ENCODE assay signal across 10 cellular contexts in genomic region chr1:46465981-46466476, GRCh38. TPM values are rescaled to one million over a fixed set of nuclear protein-coding genes. Genes with fewer than 3 reads are reported as not detected.
DNase-seq lines count a peak whose midpoint lies in the region; ATAC-seq and TF ChIP-seq lines count a peak whose summit lies in the region.
"Had no signal": no experiment of that assay in that cellular context is flagged by ENCODE, and none has a peak within 500 bp of the region (broad histone marks: within the 10 kb centered on the region; RNA-seq: fewer than 3 reads in every experiment).

No MANE protein-coding gene starts in this region.

- peak overlapping the region; percentile 61 for H3K4me3 Mint-ChIP-seq in natural killer cell treated with Interleukin-12 subunit alpha and Interleukin-12 subunit beta and Interleukin-15 and Interleukin-18, amount 100 ng/mL, for 72 hours

- H3K4me3 ChIP-seq in left ventricle myocardium inferior (peak overlapping the region; percentile 73), breast epithelium (peak overlapping the region in 2 of 3 donors; percentile 58 to 70), aorta (ENCODE audit: low read length in 2 of 2) (peak overlapping the region; percentile 52), Karpas-422 (ENCODE audit: low read length) (no peak overlapping the region)

- no peak for DNase-seq in left ventricle myocardium inferior
- no peak for DNase-seq in Right ventricle myocardium superior
- DNase-seq in breast epithelium (ENCODE audit: low spot score in 2 of 2) = no peak
- no peak for DNase-seq in natural killer cell treated with Interleukin-12 subunit alpha and Interleukin-12 subunit beta and Interleukin-15 and Interleukin-18, amount 100 ng/mL, for 72 hours (ENCODE audit: low spot score)
- no peak for DNase-seq in aorta
- no peak for DNase-seq in DMS53 (lab: John Stamatoyannopoulos, UW)
- DNase-seq in Karpas-422 = no peak
- DNase-seq: activated effector memory CD4-positive, alpha-beta T cell treated with Interleukin-2 at 50 U/mL for 16 hours had no signal

- H3K27ac Mint-ChIP-seq in natural killer cell treated with Interleukin-12 subunit alpha and Interleukin-12 subunit beta and Interleukin-15 and Interleukin-18, amount 100 ng/mL, for 72 hours = no peak overlapping the region

- no peaks in the 10 kb centered on the region for H3K9me3 Mint-ChIP-seq in natural killer cell treated with Interleukin-12 subunit alpha and Interleukin-12 subunit beta and Interleukin-15 and Interleukin-18, amount 100 ng/mL, for 72 hours

- H3K9ac ChIP-seq in Karpas-422 (ENCODE audit: low read length) = no peak overlapping the region

- peaks cover 15% of the 10 kb centered on the region for H3K4me1 ChIP-seq in left ventricle myocardium inferior
- H3K4me1 ChIP-seq in breast epithelium = peaks cover 0 to 5% of the 10 kb centered on the region in 2 donors
- H3K4me1 ChIP-seq in aorta (ENCODE audit: control insufficient read depth in 1 of 2, insufficient read depth in 2 of 2, low read length in 2 of 2) = no peaks in the 10 kb centered on the region
- no peaks in the 10 kb centered on the region for H3K4me1 ChIP-seq in Karpas-422 (ENCODE audit: low read length)

- intact Hi-C loops in left ventricle myocardium inferior (cut with micrococcal nuclease) (no loop called here), Right ventricle myocardium superior (cut with DNase I) (no loop called here), breast epithelium (cut with DNase I; ENCODE audit: low total_unique reads) (no loop called here), aorta (cut with DNase I) (no loop called here)

- WGBS in aorta, 2 donors = 39 to 60% methylated on average over 15 to 20 of the region's 20 CpGs

- no peak overlapping the region for H3K27ac ChIP-seq in left ventricle myocardium inferior (replicated peaks)
- no peak overlapping the region for H3K27ac ChIP-seq in breast epithelium
- no peak overlapping the region for H3K27ac ChIP-seq in aorta (ENCODE audit: low read depth in 1 of 2, low read length in 2 of 2)
- no peak overlapping the region for H3K27ac ChIP-seq in Karpas-422 (ENCODE audit: low read length)

- H3K9me3 ChIP-seq in left ventricle myocardium inferior (replicated peaks) (no peaks in the 10 kb centered on the region), breast epithelium (no peaks in the 10 kb centered on the region), aorta (ENCODE audit: control insufficient read depth, low read length) (no peaks in the 10 kb centered on the region), Karpas-422 (ENCODE audit: low read length) (no peaks in the 10 kb centered on the region)

- peaks cover 5 to 6% of the 10 kb centered on the region in 2 donors for H3K4me1 Mint-ChIP-seq in natural killer cell treated with Interleukin-12 subunit alpha and Interleukin-12 subunit beta and Interleukin-15 and Interleukin-18, amount 100 ng/mL, for 72 hours (ENCODE audit: low read depth in 2 of 2)

- TF ChIP-seq CTCF in left ventricle myocardium inferior (IDR thresholded peaks at IDR 0.05; ENCODE audit: borderline replicate concordance) (no peak), breast epithelium (IDR thresholded peaks at IDR 0.05) (no peak)

- no peak overlapping the region for H2AFZ ChIP-seq in Karpas-422 (ENCODE audit: low read length)

- H3K4me2 ChIP-seq in Karpas-422 (ENCODE audit: low read depth, low read length, poor library complexity, severe bottlenecking) = no peak overlapping the region

- ATAC-seq in Right ventricle myocardium superior (ENCODE audit: poor library complexity) = no peak
- no peak for ATAC-seq in natural killer cell treated with Interleukin-12 subunit alpha and Interleukin-12 subunit beta and Interleukin-15 and Interleukin-18, amount 100 ng/mL, for 72 hours
- no peak for ATAC-seq in aorta (ENCODE audit: low FRiP score)
- ATAC-seq in HG02852 (IDR thresholded peaks at IDR 0.05; ENCODE audit: unreplicated experiment) = no peak

- H3K27me3 Mint-ChIP-seq in natural killer cell treated with Interleukin-12 subunit alpha and Interleukin-12 subunit beta and Interleukin-15 and Interleukin-18, amount 100 ng/mL, for 72 hours = peaks cover 47 to 54% of the 10 kb centered on the region in 2 donors

- H3K36me3 ChIP-seq in left ventricle myocardium inferior = no peaks in the 10 kb centered on the region
- no peaks in the 10 kb centered on the region for H3K36me3 ChIP-seq in breast epithelium
- H3K36me3 ChIP-seq in aorta (ENCODE audit: control insufficient read depth in 1 of 2, insufficient read depth in 2 of 2, low read length in 1 of 2) = no peaks in the 10 kb centered on the region
- no peaks in the 10 kb centered on the region for H3K36me3 ChIP-seq in Karpas-422 (ENCODE audit: insufficient read depth, low read length)

- H3K79me2 ChIP-seq in Karpas-422 (ENCODE audit: low read length) = no peaks in the 10 kb centered on the region

- TF ChIP-seq POLR2A in breast epithelium (IDR thresholded peaks at IDR 0.05) = no peak

- no peaks in the 10 kb centered on the region for H3K36me3 Mint-ChIP-seq in natural killer cell treated with Interleukin-12 subunit alpha and Interleukin-12 subunit beta and Interleukin-15 and Interleukin-18, amount 100 ng/mL, for 72 hours

- no peaks in the 10 kb centered on the region for H3K9me2 ChIP-seq in Karpas-422 (replicated peaks; ENCODE audit: insufficient read depth, low read length)

- peaks cover 80% of the 10 kb centered on the region for H3K27me3 ChIP-seq in left ventricle myocardium inferior (ENCODE audit: low read depth)
- peaks cover 0 to 24% of the 10 kb centered on the region in 2 donors for H3K27me3 ChIP-seq in breast epithelium
- H3K27me3 ChIP-seq in aorta (ENCODE audit: control insufficient read depth in 1 of 2, insufficient read depth in 2 of 2, low read length in 1 of 2) = no peaks in the 10 kb centered on the region
- no peaks in the 10 kb centered on the region for H3K27me3 ChIP-seq in Karpas-422 (ENCODE audit: low read length)

- no peaks in the 10 kb centered on the region for H4K20me1 ChIP-seq in Karpas-422 (ENCODE audit: insufficient read depth, low read depth, low read length)

RNA-seq across cellular contexts. Expression of gene DMBX1, which starts 23.6 kb away (rescaled TPM):
- not detected for total RNA-seq in left ventricle myocardium inferior
- total RNA-seq in Right ventricle myocardium superior = not detected
- total RNA-seq in breast epithelium = not detected
- total RNA-seq in natural killer cell treated with Interleukin-12 subunit alpha and Interleukin-12 subunit beta and Interleukin-15 and Interleukin-18, amount 100 ng/mL, for 72 hours = under 1 TPM; 0.26 to 0.47 TPM
- not detected for total RNA-seq in aorta
- polyA plus RNA-seq in aorta = under 1 TPM in 1 of 2 donors, not detected in 1; 0.38 TPM
- not detected in 2 replicates for total RNA-seq in Karpas-422 (2014; rRNA removed; shearing (Covaris generic); ENCODE audit: low replicate concordance)
- total RNA-seq: HT1080 had no signal
